In the genomic region with DNA sequence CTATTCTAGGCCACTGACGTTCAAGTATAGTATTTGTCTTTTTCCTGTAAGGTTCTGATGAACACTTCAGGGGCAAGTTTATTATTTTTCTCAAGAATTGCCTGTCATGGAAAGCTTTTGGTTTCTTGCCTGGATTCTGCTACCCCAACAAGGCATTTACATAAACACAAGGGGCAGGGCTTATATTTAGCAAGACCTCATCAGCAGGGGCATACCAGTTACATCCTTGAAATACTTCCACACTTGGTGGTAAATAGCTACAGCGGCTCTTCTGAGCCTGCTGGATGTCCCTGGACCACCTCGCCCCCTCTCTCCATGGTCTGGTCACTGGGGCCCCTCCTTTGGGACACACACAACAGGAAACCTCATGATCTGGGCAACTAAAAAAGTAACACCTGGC, we compare ENCODE assay signal across 17 cellular contexts. TPM values are rescaled to one million over a fixed set of nuclear protein-coding genes. Genes with fewer than 3 reads are reported as not detected.
DNase-seq lines count a peak whose midpoint lies in the region; ATAC-seq and TF ChIP-seq lines count a peak whose summit lies in the region.
"Had no signal": no experiment of that assay in that cellular context is flagged by ENCODE, and none has a peak within 500 bp of the region (broad histone marks: within the 10 kb centered on the region; RNA-seq: fewer than 3 reads in every experiment).

No MANE protein-coding gene starts in this region.

- in situ Hi-C loops in astrocyte of the spinal cord (cut with HindIII; ENCODE audit: low sequenced_read_pairs) = no loop called here

- no peaks in the 10 kb centered on the region for H3K27me3 Mint-ChIP-seq in nephron (ENCODE audit: low read depth)
- H3K27me3 Mint-ChIP-seq: CD4-positive, alpha-beta T cell had no signal

- DNase-seq in EH (ENCODE audit: low read depth) = peak; percentile 46
- peak; percentile 45 for DNase-seq in astrocyte of the spinal cord (ENCODE audit: low read depth, low spot score)
- DNase-seq in fibroblast of villous mesenchyme (ENCODE audit: low read depth) = peak; percentile 25
- no peak for DNase-seq in activated CD4-positive, alpha-beta T cell treated with anti-CD3 and anti-CD28 coated beads, Interleukin-2, amount 50 U/mL, for 48 hours
- no peak for DNase-seq in central memory CD4-positive, alpha-beta T cell
- DNase-seq in NOMO-1 treated with DMSO at 0.1 percent for 48 hours (lab: John Stamatoyannopoulos, UW; ENCODE audit: unreplicated experiment) = no peak
- DNase-seq: CD4-positive, alpha-beta T cell; EL; NCI-H1417; NCI-H187; NCI-H2107; NCI-H226; NCI-H524 had no signal

- H3K4me3 ChIP-seq in astrocyte of the spinal cord (ENCODE audit: low read depth, low read length) = no peak overlapping the region
- H3K4me3 ChIP-seq in fibroblast of villous mesenchyme (ENCODE audit: low read depth, low read length) = no peak overlapping the region
- H3K4me3 ChIP-seq: GM12878 had no signal

- H3K27ac Mint-ChIP-seq in nephron = peak overlapping the region in 2 of 3 experiments; percentile 17 to 29
- H3K27ac Mint-ChIP-seq: CD4-positive, alpha-beta T cell had no signal

- peaks cover 60% of the 10 kb centered on the region for H3K4me1 Mint-ChIP-seq in nephron

- no peak for TF ChIP-seq CTCF in astrocyte of the spinal cord (IDR thresholded peaks at IDR 0.05; ENCODE audit: low read depth, low read length)
- TF ChIP-seq CTCF in fibroblast of villous mesenchyme (IDR thresholded peaks at IDR 0.05; ENCODE audit: insufficient read depth, low read depth, low read length) = no peak
- no peak for TF ChIP-seq CTCF in nephron (IDR thresholded peaks at IDR 0.05; ENCODE audit: unreplicated experiment in 3 of 3)

- ATAC-seq in HG02759 (IDR thresholded peaks at IDR 0.05; ENCODE audit: unreplicated experiment) = no peak
- ATAC-seq: GM12878 had no signal

- no peaks in the 10 kb centered on the region for H3K9me3 Mint-ChIP-seq in nephron
- H3K9me3 Mint-ChIP-seq: CD4-positive, alpha-beta T cell had no signal

- no peaks in the 10 kb centered on the region for H3K36me3 Mint-ChIP-seq in nephron (ENCODE audit: low read depth)

- no peak overlapping the region for H3K4me3 Mint-ChIP-seq in nephron
- H3K4me3 Mint-ChIP-seq: CD4-positive, alpha-beta T cell had no signal

RNA-seq across cellular contexts. Expression of gene KCNE4, which starts 44.6 kb away (rescaled TPM):
- total RNA-seq in fibroblast of villous mesenchyme = 13.4 and 18.4 TPM in 2 replicates
- total RNA-seq: CD4-positive, alpha-beta T cell; GM12878; HT1080 had no signal

Comparison
In these comparisons a context has a peak if more than half of its experiments do, and no peak if none do; other contexts are left out.
1. DNase-seq: peak in EH (single experiment), astrocyte of the spinal cord (single experiment) and fibroblast of villous mesenchyme (single experiment); none in activated CD4-positive, alpha-beta T cell treated with anti-CD3 and anti-CD28 coated beads, Interleukin-2, amount 50 U/mL, for 48 hours (0 of 2), central memory CD4-positive, alpha-beta T cell (single experiment) and NOMO-1 treated with DMSO at 0.1 percent for 48 hours (single experiment).